31 cellular contexts compared by ENCODE assay signal in genomic region chr10:118856106-118856505, GRCh38.
"Had no signal": no experiment of that assay in that cellular context is flagged by ENCODE, and none has a peak within 500 bp of the region (broad histone marks: within the 10 kb centered on the region; RNA-seq: fewer than 3 reads in every experiment).

No MANE protein-coding gene starts in this region.

- H3K9me3 ChIP-seq: adrenal gland, ascending aorta had no signal

- DNase-seq: activated B cell treated with CpG ODN at 0.5 μM for 24 hours; activated CD4-positive, alpha-beta memory T cell treated with anti-CD3 and anti-CD28 coated beads for 36 hours; activated CD4-positive, alpha-beta T cell treated with anti-CD3 and anti-CD28 coated beads for 4 hours; activated CD4-positive, alpha-beta T cell treated with anti-CD3 and anti-CD28 coated beads, Interleukin-2, amount 10 ng/mL, durations not matched to agents 24 days and 14 days; activated CD4-positive, alpha-beta T cell treated with anti-CD3 and anti-CD28 coated beads, Interleukin-2, amount 50 U/mL, for 1 hour; activated CD4-positive, alpha-beta T cell treated with anti-CD3 and anti-CD28 coated beads, Interleukin-2, amount 50 U/mL, for 4 hours; activated CD4-positive, CD25-positive, alpha-beta regulatory T cell treated with anti-CD3 and anti-CD28 coated beads, Interleukin-2, amount 50 U/mL, for 72 hours; activated CD8-positive, alpha-beta memory T cell treated with anti-CD3 and anti-CD28 coated beads, Interleukin-2, amount 10 ng/mL, durations not matched to agents 7 days and 5 days; activated CD8-positive, alpha-beta T cell treated with anti-CD3 and anti-CD28 coated beads for 36 hours; activated effector memory CD4-positive, alpha-beta T cell treated with anti-CD3 and anti-CD28 coated beads, Interleukin-2, amount 50 U/mL, for 16 hours; activated gamma-delta T cell treated with Interleukin-2 at 50 U/mL for 16 hours; activated naive CD4-positive, alpha-beta T cell; activated naive CD4-positive, alpha-beta T cell treated with anti-CD3 and anti-CD28 coated beads for 36 hours; activated naive CD4-positive, alpha-beta T cell treated with anti-CD3 and anti-CD28 coated beads, Interleukin-2, amount 50 U/mL, for 16 hours; activated naive CD8-positive, alpha-beta T cell treated with anti-CD3 and anti-CD28 coated beads for 36 hours; activated T-cell treated with anti-CD3 and anti-CD28 coated beads for 4 hours; activated T-cell treated with anti-CD3 and anti-CD28 coated beads, Interleukin-2, amount 50 U/mL, for 1 hour; activated T-cell treated with anti-CD3 and anti-CD28 coated beads, Interleukin-2, amount 50 U/mL, for 4 hours; activated T-cell treated with anti-CD3 and anti-CD28 coated beads, Interleukin-2, amount 50 U/mL, for 72 hours; adrenal gland; amniotic stem cell; caudate nucleus; SW 1271; T-helper 1 cell; T-helper 2 cell; T-helper 9 cell had no signal

- H3K4me1 ChIP-seq: adrenal gland, ascending aorta had no signal

- H3K27ac ChIP-seq: adrenal gland, ascending aorta, cardiac muscle cell, VCaP had no signal

- H3K36me3 ChIP-seq: adrenal gland, ascending aorta, cardiac muscle cell had no signal

- H3K27me3 ChIP-seq: adrenal gland, ascending aorta, cardiac muscle cell had no signal

- H3K4me3 ChIP-seq: adrenal gland, ascending aorta, cardiac muscle cell had no signal

- ATAC-seq: activated CD8-positive, alpha-beta memory T cell treated with anti-CD3 and anti-CD28 coated beads, Interleukin-2, amount 10 ng/mL, durations not matched to agents 7 days and 5 days; activated CD8-positive, alpha-beta T cell treated with anti-CD3 and anti-CD28 coated beads for 36 hours; activated naive CD4-positive, alpha-beta T cell treated with anti-CD3 and anti-CD28 coated beads, Interleukin-2, amount 50 U/mL, for 72 hours; activated T-cell treated with anti-CD3 and anti-CD28 coated beads, Interleukin-2, amount 50 U/mL, for 4 hours; activated T-cell treated with anti-CD3 and anti-CD28 coated beads, Interleukin-2, amount 50 U/mL, for 72 hours; activated T-helper 17 cell treated with anti-CD3 and anti-CD28 coated beads, Interleukin-2, amount 50 U/mL, for 72 hours had no signal
